Comparison of ENCODE assay signal across 19 cellular contexts in the genomic region with DNA sequence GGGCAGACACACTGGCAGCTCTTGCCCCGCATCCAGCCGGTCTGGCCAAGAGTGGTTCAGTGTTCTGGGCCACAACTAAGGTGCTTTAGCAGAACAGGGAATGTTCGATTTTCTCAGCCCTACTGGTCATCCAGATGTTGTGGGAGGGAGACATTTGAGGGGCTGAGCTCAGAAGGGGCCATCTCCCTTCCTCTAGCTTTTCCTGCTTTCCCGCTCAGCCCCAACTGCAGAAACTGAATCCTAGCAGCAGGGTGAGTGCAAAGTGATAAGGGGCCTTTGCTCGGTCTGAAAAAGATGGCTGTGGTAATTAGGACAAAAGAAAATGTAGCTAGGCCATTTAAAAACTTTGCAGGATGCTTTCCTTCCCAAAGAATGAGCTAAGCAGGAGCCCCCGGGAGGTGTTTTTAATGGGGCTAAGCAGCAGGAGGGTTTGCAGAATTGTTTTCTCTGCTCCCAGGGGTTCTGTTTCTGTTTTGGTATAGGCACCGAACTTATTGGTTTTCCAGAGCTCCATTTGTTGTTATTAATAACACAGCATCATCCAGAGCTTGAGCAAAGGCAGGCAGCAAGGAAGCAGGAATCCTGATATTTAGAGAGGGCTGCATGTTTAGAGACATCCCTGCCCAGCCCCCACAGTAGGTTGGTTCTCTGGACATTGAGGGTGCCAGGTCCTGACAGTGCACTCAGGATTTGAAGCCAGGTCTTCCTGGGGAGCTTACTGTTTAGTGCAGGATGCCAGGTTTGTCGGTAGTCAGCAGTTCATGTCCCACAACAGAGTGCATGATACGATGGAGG.
"Had no signal": no experiment of that assay in that cellular context is flagged by ENCODE, and none has a peak within 500 bp of the region (broad histone marks: within the 10 kb centered on the region; RNA-seq: fewer than 3 reads in every experiment).

No MANE protein-coding gene starts in this region.

- H3K9me3 ChIP-seq: esophagus squamous epithelium, lower lobe of right lung, prostate gland, right atrium auricular region, vagina had no signal

- H3K4me1 Mint-ChIP-seq: activated CD4-positive, alpha-beta T cell treated with anti-CD3 and anti-CD28 coated beads, Interleukin-2, amount 10 ng/mL, durations not matched to agents 7 days and 5 days; activated naive CD8-positive, alpha-beta T cell treated with anti-CD3 and anti-CD28 coated beads, Interleukin-2, amount 50 U/mL, for 24 hours; T-cell had no signal

- H3K4me3 ChIP-seq: esophagus squamous epithelium, heart right ventricle, lower lobe of right lung, prostate gland, right atrium auricular region, tibial nerve, vagina had no signal

- H3K27me3 ChIP-seq: esophagus squamous epithelium, right atrium auricular region, tibial nerve, vagina had no signal

- H3K36me3 ChIP-seq: esophagus squamous epithelium, heart right ventricle, lower lobe of right lung, prostate gland, right atrium auricular region, tibial nerve, vagina had no signal

- ATAC-seq: activated CD8-positive, alpha-beta T cell treated with anti-CD3 and anti-CD28 coated beads, Interleukin-2, amount 10 ng/mL, durations not matched to agents 7 days and 5 days; activated naive CD8-positive, alpha-beta T cell treated with anti-CD3 and anti-CD28 coated beads, Interleukin-2, amount 50 U/mL, for 24 hours; activated T-cell treated with anti-CD3 and anti-CD28 coated beads, Interleukin-2, amount 50 U/mL, for 4 hours; heart right ventricle; left cardiac atrium; lower lobe of right lung; natural killer cell; stimulated activated naive CD8-positive, alpha-beta T cell treated with anti-CD3 and anti-CD28 coated beads, Interleukin-15, Interleukin-2, amounts not matched to agents 100 U/mL and 50 U/mL, for 24 hours; T-cell had no signal

- H3K36me3 Mint-ChIP-seq: natural killer cell, T-cell had no signal

- H3K4me1 ChIP-seq: prostate gland, right atrium auricular region, tibial nerve had no signal

- H3K27me3 Mint-ChIP-seq: activated CD4-positive, alpha-beta T cell treated with anti-CD3 and anti-CD28 coated beads, Interleukin-2, amount 10 ng/mL, durations not matched to agents 7 days and 5 days; activated naive CD8-positive, alpha-beta T cell treated with anti-CD3 and anti-CD28 coated beads, Interleukin-2, amount 50 U/mL, for 24 hours; dendritic cell treated with granulocyte-macrophage colony-stimulating factor and Interleukin-4, amounts not matched to agents 40 ng/mL and 50 ng/mL, for 4 days; T-cell had no signal

- H3K27ac Mint-ChIP-seq: activated CD4-positive, alpha-beta T cell treated with anti-CD3 and anti-CD28 coated beads, Interleukin-2, amount 10 ng/mL, durations not matched to agents 7 days and 5 days; activated CD8-positive, alpha-beta T cell treated with anti-CD3 and anti-CD28 coated beads, Interleukin-2, amount 10 ng/mL, durations not matched to agents 7 days and 5 days; activated naive CD4-positive, alpha-beta T cell treated with anti-CD3 and anti-CD28 coated beads for 36 hours; activated naive CD8-positive, alpha-beta T cell treated with anti-CD3 and anti-CD28 coated beads, Interleukin-2, amount 50 U/mL, for 24 hours; dendritic cell treated with granulocyte-macrophage colony-stimulating factor and Interleukin-4, amounts not matched to agents 40 ng/mL and 50 ng/mL, for 4 days; natural killer cell; T-cell had no signal

- H3K9me3 Mint-ChIP-seq: activated naive CD8-positive, alpha-beta T cell treated with anti-CD3 and anti-CD28 coated beads, Interleukin-2, amount 50 U/mL, for 24 hours; natural killer cell had no signal

- H3K4me3 Mint-ChIP-seq: activated CD4-positive, alpha-beta T cell treated with anti-CD3 and anti-CD28 coated beads, Interleukin-2, amount 10 ng/mL, durations not matched to agents 7 days and 5 days; activated CD8-positive, alpha-beta T cell treated with anti-CD3 and anti-CD28 coated beads, Interleukin-2, amount 10 ng/mL, durations not matched to agents 7 days and 5 days; activated naive CD4-positive, alpha-beta T cell treated with anti-CD3 and anti-CD28 coated beads for 36 hours; activated naive CD8-positive, alpha-beta T cell treated with anti-CD3 and anti-CD28 coated beads, Interleukin-2, amount 50 U/mL, for 24 hours; activated T-cell treated with anti-CD3 and anti-CD28 coated beads, Interleukin-2, amount 50 U/mL, for 4 hours; dendritic cell treated with granulocyte-macrophage colony-stimulating factor and Interleukin-4, amounts not matched to agents 40 ng/mL and 50 ng/mL, for 4 days; natural killer cell; T-cell had no signal

- H3K27ac ChIP-seq: esophagus squamous epithelium, heart right ventricle, lower lobe of right lung, prostate gland, right atrium auricular region, tibial nerve, vagina had no signal

- DNase-seq: activated CD4-positive, alpha-beta T cell treated with anti-CD3 and anti-CD28 coated beads, Interleukin-2, amount 10 ng/mL, durations not matched to agents 7 days and 5 days; activated CD8-positive, alpha-beta T cell treated with anti-CD3 and anti-CD28 coated beads, Interleukin-2, amount 10 ng/mL, durations not matched to agents 7 days and 5 days; activated naive CD4-positive, alpha-beta T cell treated with anti-CD3 and anti-CD28 coated beads for 36 hours; activated naive CD8-positive, alpha-beta T cell treated with anti-CD3 and anti-CD28 coated beads, Interleukin-2, amount 50 U/mL, for 24 hours; activated T-cell treated with anti-CD3 and anti-CD28 coated beads, Interleukin-2, amount 50 U/mL, for 4 hours; anterior cingulate cortex; effector CD8-positive, alpha-beta T cell; esophagus squamous epithelium; heart right ventricle; left cardiac atrium; lower lobe of right lung; natural killer cell; stimulated activated naive CD8-positive, alpha-beta T cell treated with anti-CD3 and anti-CD28 coated beads, Interleukin-15, Interleukin-2, amounts not matched to agents 100 U/mL and 50 U/mL, for 24 hours; T-cell had no signal
